24 cellular contexts compared by ENCODE assay signal in genomic region chr3:137471130-137471529, GRCh38.
A peak's percentile ranks its signal among the peaks of the same experiment; 100 is the strongest.
DNase-seq lines count a peak whose midpoint lies in the region; ATAC-seq, FAIRE-seq and TF ChIP-seq lines count a peak whose summit lies in the region.
"Had no signal": no experiment of that assay in that cellular context is flagged by ENCODE, and none has a peak within 500 bp of the region (broad histone marks: within the 10 kb centered on the region; RNA-seq: fewer than 3 reads in every experiment).

No MANE protein-coding gene starts in this region.

- H4K20me1 ChIP-seq in GM12878 (ENCODE audit: control insufficient read depth, insufficient read depth) = no peaks in the 10 kb centered on the region
- H4K20me1 ChIP-seq: BLaER1 treated with 17β-estradiol and CSF1 and Interleukin-3, amounts not matched to agents 10 nM and 100 nM had no signal

- RAD21 ChIA-PET in GM12878 (lab: Charles Lee; ENCODE audit: unreplicated experiment) = interaction anchor here (0.9 to 1.4 kb wide), 4 partner anchors 23 to 517 kb away, joined by 3 to 5 read pairs (median 4); no protein-coding TSS in a partner anchor

- SMC1A ChIA-PET in GM12878 (lab: Charles Lee; ENCODE audit: uncharacterized antibody, unreplicated experiment) = interaction anchor here (0.8 to 1.5 kb wide), 4 partner anchors 43 to 145 kb away, joined by 3 to 5 read pairs (median 4); no protein-coding TSS in a partner anchor

- H3K36me3 Mint-ChIP-seq in stimulated activated naive B cell treated with anti-CD40 and anti-IgM and Interleukin-4, amounts not matched to agents 10 μg/mL and 1 μg/mL and 100 μg/mL, for 72 hours = no peaks in the 10 kb centered on the region
- H3K36me3 Mint-ChIP-seq: CD8-positive, alpha-beta T cell had no signal

- H3K4me1 ChIP-seq in GM12878 (ENCODE audit: control insufficient read depth, insufficient read depth, low read length) = peaks cover 18% of the 10 kb centered on the region
- no peaks in the 10 kb centered on the region for H3K4me1 ChIP-seq in right atrium auricular region
- H3K4me1 ChIP-seq in heart left ventricle = no peaks in the 10 kb centered on the region
- H3K4me1 ChIP-seq: BLaER1 treated with 17β-estradiol and CSF1 and Interleukin-3, amounts not matched to agents 10 nM and 100 nM had no signal

- no peaks in the 10 kb centered on the region for H3K79me2 ChIP-seq in GM12878 (ENCODE audit: control insufficient read depth, insufficient read depth, low read length)

- H3K36me3 ChIP-seq in GM12878 (ENCODE audit: control insufficient read depth in 2 of 2, insufficient read depth in 2 of 2, low read length in 1 of 2) (no peaks in the 10 kb centered on the region), right atrium auricular region (no peaks in the 10 kb centered on the region), heart left ventricle (no peaks in the 10 kb centered on the region)
- H3K36me3 ChIP-seq: BLaER1 treated with 17β-estradiol and CSF1 and Interleukin-3, amounts not matched to agents 10 nM and 100 nM had no signal

- no peak for FAIRE-seq in GM12878 (lab: Jason Lieb, UNC)
- FAIRE-seq: D721Med had no signal

- H3K27ac Mint-ChIP-seq in stimulated activated naive B cell treated with anti-CD40 and anti-IgM and Interleukin-4, amounts not matched to agents 10 μg/mL and 1 μg/mL and 100 μg/mL, for 72 hours = no peak overlapping the region
- H3K27ac Mint-ChIP-seq: CD8-positive, alpha-beta T cell had no signal

- H3K4me3 Mint-ChIP-seq in stimulated activated naive B cell treated with anti-CD40 and anti-IgM and Interleukin-4, amounts not matched to agents 10 μg/mL and 1 μg/mL and 100 μg/mL, for 72 hours = no peak overlapping the region
- H3K4me3 Mint-ChIP-seq: CD8-positive, alpha-beta T cell had no signal

- TF ChIP-seq RAD21 in GM12878 (IDR thresholded peaks at IDR 0.05; ENCODE audit: insufficient read depth, low read depth, low read length) = no peak

- H3K27me3 Mint-ChIP-seq in stimulated activated naive B cell treated with anti-CD40 and anti-IgM and Interleukin-4, amounts not matched to agents 10 μg/mL and 1 μg/mL and 100 μg/mL, for 72 hours = no peaks in the 10 kb centered on the region

- H3K4me2 ChIP-seq in GM12878 (ENCODE audit: control insufficient read depth, insufficient read depth) = peak overlapping the region; percentile 38; the same call in 1 of the 2 replicates
- H3K4me2 ChIP-seq: BLaER1 treated with 17β-estradiol and CSF1 and Interleukin-3, amounts not matched to agents 10 nM and 100 nM; PC-9 had no signal

- peak; percentile 68 for DNase-seq in GM12878 (ENCODE audit: low read depth, low spot score)
- DNase-seq in right atrium auricular region (ENCODE audit: low spot score) = no peak
- DNase-seq in stimulated activated naive B cell treated with anti-CD40 and anti-IgM and Interleukin-4, amounts not matched to agents 10 μg/mL and 1 μg/mL and 100 μg/mL, for 72 hours = no peak
- no peak for DNase-seq in heart left ventricle
- DNase-seq: CD8-positive, alpha-beta T cell; DMS79 treated with DMSO at 0.1 percent for 48 hours; GOT3; MM.1S; NCI-H1092; NCI-H1436 treated with DMSO at 0.1 percent for 48 hours; NCI-H2029; NCI-H345; NCI-H524 treated with DMSO at 0.1 percent for 48 hours; PC-9; T-helper 1 cell; T1000 had no signal

- no TSS peak for BruUV-seq in GM12878 (replicated peaks; lab: Mats Ljungman, UMichigan)

- TF ChIP-seq EP300 in GM12878 (IDR thresholded peaks at IDR 0.05; ENCODE audit: borderline replicate concordance in 1 of 2, control insufficient read depth in 1 of 2, low read depth in 2 of 2, low read length in 2 of 2) = 0 out of 4 replicates have a peak, but pooled peaks of 1 of the 2 experiments have one; percentile 10

- H3K9me3 ChIP-seq in GM12878 (replicated peaks; ENCODE audit: control insufficient read depth, insufficient read depth, low read length) (peaks cover 8% of the 10 kb centered on the region; the same call in 2 of the 3 replicates), right atrium auricular region (no peaks in the 10 kb centered on the region), heart left ventricle (no peaks in the 10 kb centered on the region)
- H3K9me3 ChIP-seq: BLaER1 treated with 17β-estradiol and CSF1 and Interleukin-3, amounts not matched to agents 10 nM and 100 nM had no signal

- no peak overlapping the region for H3K9ac ChIP-seq in GM12878 (ENCODE audit: control insufficient read depth, insufficient read depth, low read length)
- H3K9ac ChIP-seq: BLaER1 treated with 17β-estradiol and CSF1 and Interleukin-3, amounts not matched to agents 10 nM and 100 nM had no signal

- no peaks in the 10 kb centered on the region for H3K4me1 Mint-ChIP-seq in stimulated activated naive B cell treated with anti-CD40 and anti-IgM and Interleukin-4, amounts not matched to agents 10 μg/mL and 1 μg/mL and 100 μg/mL, for 72 hours

- CTCF ChIA-PET in GM12878 (lab: Yijun Ruan, JAX) = no interaction called here

- TF ChIP-seq POLR2A in GM12878 (IDR thresholded peaks at IDR 0.05; ENCODE audit: low read depth, low read length) = no peak
- no peak for TF ChIP-seq POLR2A in heart left ventricle (IDR thresholded peaks at IDR 0.05)

- H3K4me3 ChIP-seq in GM12878 = no peak overlapping the region
- no peak overlapping the region for H3K4me3 ChIP-seq in right atrium auricular region
- no peak overlapping the region for H3K4me3 ChIP-seq in heart left ventricle
- H3K4me3 ChIP-seq: BLaER1 treated with 17β-estradiol and CSF1 and Interleukin-3, amounts not matched to agents 10 nM and 100 nM; PC-9 had no signal

- no peak for TF ChIP-seq CTCF in GM12878 (IDR thresholded peaks at IDR 0.05 in 2 of 3, conservative IDR thresholded peaks at IDR 0.05 in 1 of 3; ENCODE audit: control insufficient read depth in 2 of 3, extremely low read depth in 1 of 3, insufficient read depth in 1 of 3, low read depth in 3 of 3, low read length in 3 of 3)
- TF ChIP-seq CTCF in right atrium auricular region (IDR thresholded peaks at IDR 0.05) = no peak
- TF ChIP-seq CTCF in heart left ventricle (IDR thresholded peaks at IDR 0.05) = no peak

- POLR2A ChIA-PET in GM12878 (lab: Charles Lee) = interaction anchor here (1.9 kb wide), 1 partner anchor 144 kb away, joined by 5 read pairs; no protein-coding TSS in a partner anchor

- no peaks in the 10 kb centered on the region for H3K27me3 ChIP-seq in GM12878 (replicated peaks in 1 of 2; ENCODE audit: control insufficient read depth in 2 of 2, insufficient read depth in 2 of 2, low read length in 1 of 2)
- no peaks in the 10 kb centered on the region for H3K27me3 ChIP-seq in right atrium auricular region
- H3K27me3 ChIP-seq in heart left ventricle = no peaks in the 10 kb centered on the region
- H3K27me3 ChIP-seq: BLaER1 treated with 17β-estradiol and CSF1 and Interleukin-3, amounts not matched to agents 10 nM and 100 nM had no signal

- intact Hi-C loops in GM12878 (cut with micrococcal nuclease; ENCODE audit: unreplicated experiment) = no loop called here
- intact Hi-C loops in heart left ventricle (cut with DNase I) = no loop called here

- peak overlapping the region; percentile 83 for H2AFZ ChIP-seq in GM12878 (ENCODE audit: control insufficient read depth, low read depth, low read length)
- H2AFZ ChIP-seq: PC-9 had no signal

- WGBS in GM12878 (ENCODE audit: insufficient coverage, insufficient replicate concordance, low lambda C conversion rate, missing lambda C conversion rate) = 32% methylated on average over 4 of the region's 4 CpGs
- 61 to 73% (median 71%) methylated on average over 4 of the region's 4 CpGs for WGBS in heart left ventricle, 4 donors

- H3K9me3 Mint-ChIP-seq in stimulated activated naive B cell treated with anti-CD40 and anti-IgM and Interleukin-4, amounts not matched to agents 10 μg/mL and 1 μg/mL and 100 μg/mL, for 72 hours = peaks cover 0 to under 1% of the 10 kb centered on the region in 2 donors
- H3K9me3 Mint-ChIP-seq: CD8-positive, alpha-beta T cell had no signal

- in situ Hi-C loops in GM12878 (cut with MboI) = no loop called here

- ATAC-seq in GM18498 (IDR thresholded peaks at IDR 0.05; ENCODE audit: unreplicated experiment) = peak; percentile 56
- peak; percentile 63 for ATAC-seq in GM18909 (IDR thresholded peaks at IDR 0.05; ENCODE audit: poor library complexity, unreplicated experiment)
- ATAC-seq in HG02610 (IDR thresholded peaks at IDR 0.05; ENCODE audit: unreplicated experiment) = peak; percentile 64
- ATAC-seq in GM12878 = peak; percentile 87
- no peak for ATAC-seq in stimulated activated naive B cell treated with anti-CD40 and anti-IgM and Interleukin-4, amounts not matched to agents 10 μg/mL and 1 μg/mL and 100 μg/mL, for 72 hours (replicated peaks)
- no peak for ATAC-seq in HG03521 (IDR thresholded peaks at IDR 0.05; ENCODE audit: unreplicated experiment)
- no peak for ATAC-seq in heart left ventricle
- ATAC-seq: CD8-positive, alpha-beta T cell; HCT116 had no signal

- H3K27ac ChIP-seq in GM12878 (ENCODE audit: control insufficient read depth, insufficient read depth) (peak overlapping the region; percentile 81), right atrium auricular region (no peak overlapping the region), heart left ventricle (no peak overlapping the region)
- H3K27ac ChIP-seq: BLaER1 treated with 17β-estradiol and CSF1 and Interleukin-3, amounts not matched to agents 10 nM and 100 nM; PC-9; RWPE1 had no signal

TF ChIP-seq in GM12878, 131 proteins besides CTCF, POLR2A, EP300 and RAD21 (continues in another document):
- TF ChIP-seq BMI1 (IDR thresholded peaks at IDR 0.05; ENCODE audit: borderline replicate concordance) (no peak), HDAC2 (IDR thresholded peaks at IDR 0.05) (no peak), SIN3A (IDR thresholded peaks at IDR 0.05; ENCODE audit: low read depth, low read length) (no peak), RAD51 (IDR thresholded peaks at IDR 0.05) (0 out of 2 replicates have a peak, but pooled peaks have one; percentile 23), SMAD5 (IDR thresholded peaks at IDR 0.05; ENCODE audit: low read depth) (no peak), FOXK2 (IDR thresholded peaks at IDR 0.05) (no peak), ZSCAN29 (IDR thresholded peaks at IDR 0.05) (no peak), MXI1 (IDR thresholded peaks at IDR 0.05; ENCODE audit: low read depth, low read length) (no peak), NRF1 (conservative IDR thresholded peaks at IDR 0.05; ENCODE audit: low read depth, low read length) (no peak), HCFC1 (IDR thresholded peaks at IDR 0.05; ENCODE audit: low read length) (no peak), CBX3 (IDR thresholded peaks at IDR 0.05; ENCODE audit: borderline replicate concordance, low read depth) (no peak)

Comparison
In these comparisons a context has a peak if more than half of its experiments do, and no peak if none do; other contexts are left out.
1. ATAC-seq: peak in GM18498 (single experiment), GM18909 (single experiment), HG02610 (single experiment) and GM12878 (single experiment); none in stimulated activated naive B cell treated with anti-CD40 and anti-IgM and Interleukin-4, amounts not matched to agents 10 μg/mL and 1 μg/mL and 100 μg/mL, for 72 hours (0 of 2), HG03521 (single experiment) and heart left ventricle (0 of 4).